10 cellular contexts compared by ENCODE assay signal in the genomic region with DNA sequence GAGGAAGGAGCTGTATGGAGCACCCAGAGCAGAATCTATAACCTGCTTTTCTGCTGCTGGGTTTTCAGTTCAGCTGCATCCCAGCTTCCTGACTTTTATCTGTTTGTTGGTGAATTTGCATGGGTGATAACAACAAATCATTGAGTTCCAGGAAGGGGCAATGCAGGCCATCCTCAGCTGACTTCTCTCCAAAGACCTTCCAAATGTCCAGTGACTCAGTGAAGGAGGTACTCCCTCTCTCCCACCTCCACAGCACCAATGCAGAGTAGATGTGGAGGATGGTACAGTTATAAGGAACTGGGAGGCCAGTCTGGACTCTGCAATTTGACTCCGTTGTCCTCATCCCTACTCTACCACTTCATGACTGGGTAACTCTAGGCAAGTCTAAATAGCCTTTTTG. TPM values are rescaled to one million over a fixed set of nuclear protein-coding genes. Genes with fewer than 3 reads are reported as not detected.
DNase-seq lines count a peak whose midpoint lies in the region; ATAC-seq and TF ChIP-seq lines count a peak whose summit lies in the region.
"Had no signal": no experiment of that assay in that cellular context is flagged by ENCODE, and none has a peak within 500 bp of the region (broad histone marks: within the 10 kb centered on the region; RNA-seq: fewer than 3 reads in every experiment).

No MANE protein-coding gene starts in this region.

- no peak overlapping the region for H2AFZ ChIP-seq in OCI-LY7 (ENCODE audit: low read length)

- CTCF ChIA-PET in OCI-LY7 (lab: Charles Lee; ENCODE audit: unreplicated experiment), result no interaction called here

- peaks cover 8% of the 10 kb centered on the region for H3K4me1 ChIP-seq in ES-I3 (ENCODE audit: insufficient read depth, low read length)
- peaks cover 26% of the 10 kb centered on the region for H3K4me1 ChIP-seq in OCI-LY7 (ENCODE audit: insufficient read depth, low read length, poor library complexity, severe bottlenecking)
- peaks cover 0 to 27% (median 24%) of the 10 kb centered on the region in 4 donors for H3K4me1 ChIP-seq in sigmoid colon
- H3K4me1 ChIP-seq in ascending aorta, result peaks cover 2 to 10% of the 10 kb centered on the region in 2 donors

- ATAC-seq in GM19455 (IDR thresholded peaks at IDR 0.05; ENCODE audit: unreplicated experiment), result no peak
- no peak for ATAC-seq in activated CD4-positive, CD25-positive, alpha-beta regulatory T cell treated with anti-CD3 and anti-CD28 coated beads, Interleukin-2, amount 50 U/mL, for 24 hours
- no peak for ATAC-seq in GM21576 (IDR thresholded peaks at IDR 0.05; ENCODE audit: unreplicated experiment)

- H3K27ac ChIP-seq in OCI-LY7 (ENCODE audit: low read depth, low read length, poor library complexity, severe bottlenecking) (no peak overlapping the region), sigmoid colon (peak overlapping the region; percentile 89 to 95 (median 90)), ascending aorta (peak overlapping the region in 1 of 2 donors; percentile 92)

- BruUV-seq in OCI-LY7 (replicated peaks; lab: Mats Ljungman, UMichigan), result no TSS peak

- intact Hi-C loops in OCI-LY7 (cut with micrococcal nuclease; ENCODE audit: unreplicated experiment) (loop anchor here (5.0 kb wide), 1 partner anchor 49 kb away; no protein-coding TSS in a partner anchor), sigmoid colon (cut with DNase I) (loop anchor here (5.0 kb wide), 2 partner anchors 131 to 211 kb away; no protein-coding TSS in a partner anchor), ascending aorta (cut with DNase I) (no loop called here)

- H4K20me1 ChIP-seq in OCI-LY7 (ENCODE audit: insufficient read depth, low read length), result peaks cover 14% of the 10 kb centered on the region; the same call in 1 of the 2 replicates

- no peaks in the 10 kb centered on the region for H3K36me3 ChIP-seq in ES-I3 (ENCODE audit: insufficient read depth, low read length)
- no peaks in the 10 kb centered on the region for H3K36me3 ChIP-seq in OCI-LY7 (ENCODE audit: insufficient read depth, low read length)
- no peaks in the 10 kb centered on the region for H3K36me3 ChIP-seq in sigmoid colon
- no peaks in the 10 kb centered on the region for H3K36me3 ChIP-seq in ascending aorta

- POLR2A ChIA-PET in OCI-LY7 (lab: Charles Lee), result interaction anchor here (0.6 to 1.8 kb wide), 6 partner anchors 14 to 53 kb away, joined by 3 to 5 read pairs (median 4); no protein-coding TSS in a partner anchor

- H3K9me3 ChIP-seq in ES-I3 (ENCODE audit: control insufficient read depth, insufficient read depth, low read length) (no peaks in the 10 kb centered on the region), OCI-LY7 (ENCODE audit: low read length) (no peaks in the 10 kb centered on the region), sigmoid colon (no peaks in the 10 kb centered on the region), ascending aorta (no peaks in the 10 kb centered on the region)

- H3K79me2 ChIP-seq in OCI-LY7 (ENCODE audit: insufficient read depth, low read depth, low read length), result peaks cover 30% of the 10 kb centered on the region

- peak overlapping the region; percentile 87; the same call in 1 of the 2 replicates for H3K4me2 ChIP-seq in OCI-LY7 (ENCODE audit: low read length)

- H3K4me3 ChIP-seq in OCI-LY7 (ENCODE audit: low read depth, low read length, poor library complexity, severe bottlenecking), result no peak overlapping the region
- H3K4me3 ChIP-seq in sigmoid colon, result no peak overlapping the region
- H3K4me3 ChIP-seq in ascending aorta, result no peak overlapping the region

- H3K9me2 ChIP-seq in OCI-LY7 (ENCODE audit: insufficient read depth, low read length), result no peaks in the 10 kb centered on the region

- no peak for TF ChIP-seq POLR2A in erythroblast (IDR thresholded peaks at IDR 0.05; ENCODE audit: low read length)
- TF ChIP-seq POLR2A in sigmoid colon (IDR thresholded peaks at IDR 0.05), result no peak

- peak overlapping the region; percentile 95 for H3K9ac ChIP-seq in ES-I3 (ENCODE audit: low read depth, low read length)

- H3K27me3 ChIP-seq in sigmoid colon (no peaks in the 10 kb centered on the region), ascending aorta (no peaks in the 10 kb centered on the region)

- TF ChIP-seq CTCF in OCI-LY7 (conservative IDR thresholded peaks at IDR 0.05; ENCODE audit: low read length) (no peak), sigmoid colon (IDR thresholded peaks at IDR 0.05) (no peak), ascending aorta (IDR thresholded peaks at IDR 0.05) (no peak)

- 80 to 81% methylated on average over 1 of the region's 1 CpG for whole genome bisulfite sequencing in sigmoid colon, 2 donors

- DNase-seq in OCI-LY7 (ENCODE audit: low spot score), result no peak
- DNase-seq in erythroblast (lab: John Stamatoyannopoulos, UW), result peak; percentile 44 to 69
- no peak for DNase-seq in sigmoid colon
- no peak for DNase-seq in ascending aorta (ENCODE audit: low spot score in 2 of 2)
- DNase-seq: trophoblast cell had no signal

- no peak for TF ChIP-seq EP300 in sigmoid colon (IDR thresholded peaks at IDR 0.05)

RNA-seq across cellular contexts. Expression of a gene that starts 1.7 kb away (rescaled TPM):
- total RNA-seq in OCI-LY7 (2014; rRNA removed; shearing (Covaris generic)), result 82.5 and 120 TPM in 2 replicates
- total RNA-seq in OCI-LY7 (2022) (135 and 165 TPM in 2 replicates), sigmoid colon (100 to 1,000 TPM in 3 of 4 donors, 10 to 100 TPM in 1; 94.9 to 211 (median 158) TPM), ascending aorta (28.9 TPM)
- 100 to 1,000 TPM; 508 to 827 (median 733) TPM for polyA plus RNA-seq in sigmoid colon

RNA-seq across cellular contexts. Expression of a gene that starts 50.0 kb away (rescaled TPM):
- not detected in 2 replicates for total RNA-seq in OCI-LY7 (2014; rRNA removed; shearing (Covaris generic))
- not detected in 2 replicates for total RNA-seq in OCI-LY7 (2022)
- total RNA-seq in sigmoid colon, result not detected
- 10 to 100 TPM; 24.8 to 58.5 (median 49.9) TPM for polyA plus RNA-seq in sigmoid colon
- not detected for total RNA-seq in ascending aorta
- total RNA-seq: HT1080 had no signal

Comparison
In these comparisons a context has a peak if more than half of its experiments do, and no peak if none do; other contexts are left out.
1. DNase-seq: peak in erythroblast (2 of 2); none in OCI-LY7 (single experiment), sigmoid colon (single experiment) and ascending aorta (0 of 2).